ENCODE assay signal across 8 cellular contexts in the genomic region with DNA sequence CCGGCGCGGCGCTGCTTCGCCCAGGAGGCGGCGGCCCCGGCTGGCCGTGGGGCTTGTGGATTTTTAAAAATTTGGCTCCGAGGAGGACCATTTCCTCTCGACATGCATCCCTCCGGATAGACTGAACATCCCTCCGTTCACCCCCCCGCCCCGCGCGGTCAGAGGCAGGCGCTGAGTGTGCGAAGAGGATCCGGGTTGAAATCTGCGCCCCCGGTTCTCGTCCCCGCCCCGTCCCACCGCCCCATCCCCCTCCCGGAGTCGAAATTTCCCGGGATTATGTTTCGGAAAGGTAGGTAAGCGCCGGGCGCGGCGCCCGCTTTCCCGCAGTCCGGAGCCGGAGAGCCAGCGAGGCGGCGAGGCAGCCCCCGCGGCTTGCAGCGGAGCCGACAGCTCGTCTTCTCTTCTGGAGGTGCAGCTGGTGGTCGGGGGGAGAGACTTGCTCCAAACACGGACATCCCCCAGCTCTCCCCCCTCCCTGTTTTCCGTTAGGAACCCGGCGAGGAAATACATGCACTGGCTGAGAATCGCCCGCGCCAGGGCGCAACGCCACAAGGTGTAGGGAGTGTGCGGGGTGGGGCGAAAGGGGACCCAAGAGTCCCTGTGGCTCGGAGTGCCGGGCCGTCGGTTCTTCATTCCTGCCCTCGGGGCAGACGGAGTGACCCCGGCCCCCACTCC. TPM values are rescaled to one million over a fixed set of nuclear protein-coding genes. Genes with fewer than 3 reads are reported as not detected.
A peak's percentile ranks its signal among the peaks of the same experiment; 100 is the strongest.
DNase-seq lines count a peak whose midpoint lies in the region; ATAC-seq and TF ChIP-seq lines count a peak whose summit lies in the region.

A gene (plus strand): TSS at position 261 of the 675 bp plus-strand sequence.

- ATAC-seq in HG02943 (IDR thresholded peaks at IDR 0.05; ENCODE audit: low read depth, unreplicated experiment) (peak; percentile 15), Right ventricle myocardium inferior (peak; percentile 10), omental fat pad (ENCODE audit: low FRiP score) (peak; percentile 50), upper lobe of right lung (peak; percentile 17)
- peak; percentile 11 to 31 for ATAC-seq in activated naive CD4-positive, alpha-beta T cell treated with anti-CD3 and anti-CD28 coated beads, Interleukin-2, amount 50 U/mL, for 72 hours

- H3K4me1 ChIP-seq in upper lobe of right lung, result peaks cover 26% of the 10 kb centered on the region

- TF ChIP-seq CTCF in omental fat pad (IDR thresholded peaks at IDR 0.05) (no peak), upper lobe of right lung (IDR thresholded peaks at IDR 0.05) (no peak)

- no peaks in the 10 kb centered on the region for H3K36me3 ChIP-seq in upper lobe of right lung

- peak within 1 kb of the TSS; percentile 92 for H3K4me3 ChIP-seq in upper lobe of right lung

- no peaks in the 10 kb centered on the region for H3K27me3 ChIP-seq in upper lobe of right lung

- intact Hi-C loops in Right ventricle myocardium inferior (cut with DNase I) (loop anchor here (2.0 to 10.0 kb wide), 4 partner anchors 53 to 209 kb away; no protein-coding TSS in a partner anchor), upper lobe of right lung (cut with DNase I) (loop anchor here (10.0 kb wide), 1 partner anchor 123 kb away; no protein-coding TSS in a partner anchor)

- DNase-seq in NCI-H524 (lab: John Stamatoyannopoulos, UW), result peak; percentile 41 to 60
- DNase-seq in NCI-H524 treated with DMSO at 0.1 percent for 48 hours (lab: John Stamatoyannopoulos, UW), result no peak
- DNase-seq in RPMI8226, result peak; percentile 57
- DNase-seq in activated naive CD4-positive, alpha-beta T cell treated with anti-CD3 and anti-CD28 coated beads, Interleukin-2, amount 50 U/mL, for 72 hours (ENCODE audit: low spot score in 2 of 2), result peak in 1 of 2 donors; percentile 18
- peak; percentile 86 for DNase-seq in Right ventricle myocardium inferior (ENCODE audit: missing footprints)
- no peak for DNase-seq in omental fat pad (ENCODE audit: low spot score)
- peak; percentile 85 for DNase-seq in upper lobe of right lung

- H3K36me3 Mint-ChIP-seq in activated naive CD4-positive, alpha-beta T cell treated with anti-CD3 and anti-CD28 coated beads, Interleukin-2, amount 50 U/mL, for 72 hours, result peaks cover 7 to 20% of the 10 kb centered on the region in 2 donors

- H3K27ac Mint-ChIP-seq in activated naive CD4-positive, alpha-beta T cell treated with anti-CD3 and anti-CD28 coated beads, Interleukin-2, amount 50 U/mL, for 72 hours, result peak within 1 kb of the TSS; percentile 93 to 97

- H3K9me3 ChIP-seq in upper lobe of right lung, result no peaks in the 10 kb centered on the region

- H3K9me3 Mint-ChIP-seq in activated naive CD4-positive, alpha-beta T cell treated with anti-CD3 and anti-CD28 coated beads, Interleukin-2, amount 50 U/mL, for 72 hours, result no peaks in the 10 kb centered on the region

- peak within 1 kb of the TSS; percentile 96 for H3K27ac ChIP-seq in upper lobe of right lung

RNA-seq across cellular contexts. Expression of the gene that starts here (rescaled TPM):
- total RNA-seq in activated naive CD4-positive, alpha-beta T cell treated with anti-CD3 and anti-CD28 coated beads, Interleukin-2, amount 50 U/mL, for 72 hours, result 10 to 100 TPM; 10.4 to 13.8 TPM
- total RNA-seq in Right ventricle myocardium inferior, result 17.8 TPM
- 10 to 100 TPM in 2 of 4 donors, 1 to 10 TPM in 2; 8.8 to 24.3 (median 14.0) TPM for total RNA-seq in omental fat pad
- total RNA-seq in upper lobe of right lung, result 65.6 TPM

Comparison
In these comparisons a context has a peak if more than half of its experiments do, and no peak if none do; other contexts are left out.
1. DNase-seq: peak in NCI-H524 (2 of 2), RPMI8226 (single experiment), Right ventricle myocardium inferior (single experiment) and upper lobe of right lung (single experiment); none in NCI-H524 treated with DMSO at 0.1 percent for 48 hours (single experiment) and omental fat pad (single experiment).
2. Peak in every context shown above with its lines, with median percentiles within 50 percentile points of each other: ATAC-seq.